8 cellular contexts compared by ENCODE assay signal in genomic region chr12:123971449-123971769, GRCh38. TPM values are rescaled to one million over a fixed set of nuclear protein-coding genes. Genes with fewer than 3 reads are reported as not detected.
DNase-seq lines count a peak whose midpoint lies in the region; ATAC-seq and TF ChIP-seq lines count a peak whose summit lies in the region.

No MANE protein-coding gene starts in this region.

- peak overlapping the region; percentile 65 for H2AFZ ChIP-seq in neural progenitor cell (replicated peaks)

- H4K20me1 ChIP-seq in BLaER1 treated with 17β-estradiol and CSF1 and Interleukin-3, amounts not matched to agents 10 nM and 100 nM, result peaks cover 0 to 85% (median 36%) of the 10 kb centered on the region in 11 experiments; a peak in 14 of 22 replicates
- peaks cover 79% of the 10 kb centered on the region for H4K20me1 ChIP-seq in neural progenitor cell (ENCODE audit: low read depth)

- H3K79me2 ChIP-seq in neural progenitor cell (ENCODE audit: low read depth), result peaks cover 40% of the 10 kb centered on the region

- no peaks in the 10 kb centered on the region for H3K27me3 Mint-ChIP-seq in effector memory CD8-positive, alpha-beta T cell
- H3K27me3 Mint-ChIP-seq in neural progenitor cell (ENCODE audit: insufficient read depth, low read depth), result no peaks in the 10 kb centered on the region

- H3K4me1 Mint-ChIP-seq in effector memory CD8-positive, alpha-beta T cell (ENCODE audit: low read depth in 2 of 2), result peaks cover 18 to 30% of the 10 kb centered on the region in 2 donors
- H3K4me1 Mint-ChIP-seq in neural progenitor cell, result peaks cover 27% of the 10 kb centered on the region

- H3K9me3 Mint-ChIP-seq in effector memory CD8-positive, alpha-beta T cell, result no peaks in the 10 kb centered on the region
- no peaks in the 10 kb centered on the region for H3K9me3 Mint-ChIP-seq in neural progenitor cell

- ATAC-seq in effector memory CD8-positive, alpha-beta T cell (replicated peaks), result no peak
- no peak for ATAC-seq in GM19397 (IDR thresholded peaks at IDR 0.05; ENCODE audit: unreplicated experiment)
- ATAC-seq in HG02642 (IDR thresholded peaks at IDR 0.05; ENCODE audit: poor library complexity, unreplicated experiment), result no peak
- no peak for ATAC-seq in GM19395 (IDR thresholded peaks at IDR 0.05; ENCODE audit: unreplicated experiment)

- H3K4me1 ChIP-seq in BLaER1 treated with 17β-estradiol and CSF1 and Interleukin-3, amounts not matched to agents 10 nM and 100 nM, result peaks cover 21 to 38% (median 29%) of the 10 kb centered on the region in 10 experiments
- peaks cover 21% of the 10 kb centered on the region for H3K4me1 ChIP-seq in neural progenitor cell

- H3F3A ChIP-seq in neural progenitor cell (ENCODE audit: low read depth), result peaks cover 31% of the 10 kb centered on the region

- peak overlapping the region in 3 of 11 experiments; percentile 80 to 85 (median 81); a peak in 4 of 22 replicates for H3K27ac ChIP-seq in BLaER1 treated with 17β-estradiol and CSF1 and Interleukin-3, amounts not matched to agents 10 nM and 100 nM
- no peak overlapping the region for H3K27ac ChIP-seq in neural progenitor cell

- H3K36me3 ChIP-seq in BLaER1 treated with 17β-estradiol and CSF1 and Interleukin-3, amounts not matched to agents 10 nM and 100 nM, result peaks cover 10 to 25% (median 12%) of the 10 kb centered on the region in 11 experiments; a peak in 21 of 22 replicates
- peaks cover 11% of the 10 kb centered on the region for H3K36me3 ChIP-seq in neural progenitor cell

- peak overlapping the region; percentile 79 to 100 (median 99) for H3K4me2 ChIP-seq in BLaER1 treated with 17β-estradiol and CSF1 and Interleukin-3, amounts not matched to agents 10 nM and 100 nM
- H3K4me2 ChIP-seq in neural progenitor cell, result peak overlapping the region; percentile 93

- peaks cover 0 to 15% (median 9%) of the 10 kb centered on the region in 11 experiments; a peak in 10 of 22 replicates for H3K27me3 ChIP-seq in BLaER1 treated with 17β-estradiol and CSF1 and Interleukin-3, amounts not matched to agents 10 nM and 100 nM
- peaks cover 59% of the 10 kb centered on the region for H3K27me3 ChIP-seq in neural progenitor cell

- no peak for DNase-seq in NB4 (ENCODE audit: low read depth)
- no peak for DNase-seq in effector memory CD8-positive, alpha-beta T cell
- no peak for DNase-seq in neural progenitor cell (ENCODE audit: low spot score)
- DNase-seq in NCI-H2107 (lab: John Stamatoyannopoulos, UW), result no peak

- H3K4me3 Mint-ChIP-seq in effector memory CD8-positive, alpha-beta T cell, result peak overlapping the region; percentile 89 to 90
- peak overlapping the region; percentile 99 for H3K4me3 Mint-ChIP-seq in neural progenitor cell

- no peaks in the 10 kb centered on the region for H3K9me3 ChIP-seq in BLaER1 treated with 17β-estradiol and CSF1 and Interleukin-3, amounts not matched to agents 10 nM and 100 nM (replicated peaks in 1 of 11)
- H3K9me3 ChIP-seq in neural progenitor cell (ENCODE audit: low read depth), result no peaks in the 10 kb centered on the region

- H3K9ac ChIP-seq in BLaER1 treated with 17β-estradiol and CSF1 and Interleukin-3, amounts not matched to agents 10 nM and 100 nM, result peak overlapping the region; percentile 68 to 95 (median 85); a peak in 21 of 22 replicates
- H3K9ac ChIP-seq in neural progenitor cell, result no peak overlapping the region

- H3K4me3 ChIP-seq in BLaER1 treated with 17β-estradiol and CSF1 and Interleukin-3, amounts not matched to agents 10 nM and 100 nM, result peak overlapping the region; percentile 94 to 99 (median 97)
- H3K4me3 ChIP-seq in NB4 (ENCODE audit: low read depth, low read length), result peak overlapping the region; percentile 64
- H3K4me3 ChIP-seq in neural progenitor cell, result peak overlapping the region; percentile 96

- TF ChIP-seq POLR2A in NB4 (IDR thresholded peaks at IDR 0.05; ENCODE audit: extremely low read depth, insufficient read length), result no peak

- H3K36me3 Mint-ChIP-seq in effector memory CD8-positive, alpha-beta T cell (ENCODE audit: insufficient read depth), result peaks cover 33% of the 10 kb centered on the region
- H3K36me3 Mint-ChIP-seq in neural progenitor cell, result peaks cover 16% of the 10 kb centered on the region

- peak overlapping the region; percentile 91 to 92 for H3K27ac Mint-ChIP-seq in effector memory CD8-positive, alpha-beta T cell
- H3K27ac Mint-ChIP-seq in neural progenitor cell, result peak overlapping the region; percentile 91

- TF ChIP-seq CTCF in NB4 (IDR thresholded peaks at IDR 0.05; ENCODE audit: low read depth, low read length), result no peak
- TF ChIP-seq CTCF in neural progenitor cell (IDR thresholded peaks at IDR 0.05), result no peak

RNA-seq across cellular contexts. Expression of gene CCDC92, which starts 1.2 kb away (rescaled TPM):
- 4.8 and 10.5 TPM in 2 replicates for total RNA-seq in neural progenitor cell (ENCODE audit: low replicate concordance)

RNA-seq across cellular contexts. Expression of gene ZNF664, which starts 1.6 kb away (rescaled TPM):
- total RNA-seq in neural progenitor cell (ENCODE audit: low replicate concordance), result 133 and 172 TPM in 2 replicates
